ENCODE assay signal across 1 cellular context in the genomic region with DNA sequence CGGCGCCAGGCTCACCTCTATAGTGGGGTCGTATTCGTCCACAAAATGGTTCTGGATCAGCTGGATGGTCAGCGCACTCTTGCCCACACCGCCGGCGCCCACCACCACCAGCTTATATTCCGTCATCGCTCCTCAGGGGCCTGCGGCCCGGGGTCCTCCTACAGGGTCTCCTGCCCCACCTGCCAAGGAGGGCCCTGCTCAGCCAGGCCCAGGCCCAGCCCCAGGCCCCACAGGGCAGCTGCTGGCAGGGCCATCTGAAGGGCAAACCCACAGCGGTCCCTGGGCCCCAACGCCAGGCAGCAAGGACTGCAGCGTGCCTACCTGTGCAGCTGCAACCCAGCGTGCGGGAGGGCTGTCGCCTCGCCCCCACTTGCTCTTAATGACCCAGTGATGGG.
TF ChIP-seq lines count a peak whose summit lies in the region.

No MANE protein-coding gene starts in this region.

TF ChIP-seq in HepG2, 621 proteins besides CTCF, POLR2A, EP300 and RAD21 (continues in another document):
- TF ChIP-seq MYNN (CRISPR knock-in tag; IDR thresholded peaks at IDR 0.05; ENCODE audit: low read depth), result no peak
- TF ChIP-seq FLYWCH1 (CRISPR knock-in tag; IDR thresholded peaks at IDR 0.05), result no peak
- TF ChIP-seq BORCS8-MEF2B (CRISPR knock-in tag; IDR thresholded peaks at IDR 0.05), result no peak
- no peak for TF ChIP-seq HDAC2 (CRISPR knock-in tag; IDR thresholded peaks at IDR 0.05)
- TF ChIP-seq ZBTB38 (CRISPR knock-in tag; IDR thresholded peaks at IDR 0.05), result peak; percentile 61; the same call in 1 of the 2 replicates
- TF ChIP-seq, protein P1, sequence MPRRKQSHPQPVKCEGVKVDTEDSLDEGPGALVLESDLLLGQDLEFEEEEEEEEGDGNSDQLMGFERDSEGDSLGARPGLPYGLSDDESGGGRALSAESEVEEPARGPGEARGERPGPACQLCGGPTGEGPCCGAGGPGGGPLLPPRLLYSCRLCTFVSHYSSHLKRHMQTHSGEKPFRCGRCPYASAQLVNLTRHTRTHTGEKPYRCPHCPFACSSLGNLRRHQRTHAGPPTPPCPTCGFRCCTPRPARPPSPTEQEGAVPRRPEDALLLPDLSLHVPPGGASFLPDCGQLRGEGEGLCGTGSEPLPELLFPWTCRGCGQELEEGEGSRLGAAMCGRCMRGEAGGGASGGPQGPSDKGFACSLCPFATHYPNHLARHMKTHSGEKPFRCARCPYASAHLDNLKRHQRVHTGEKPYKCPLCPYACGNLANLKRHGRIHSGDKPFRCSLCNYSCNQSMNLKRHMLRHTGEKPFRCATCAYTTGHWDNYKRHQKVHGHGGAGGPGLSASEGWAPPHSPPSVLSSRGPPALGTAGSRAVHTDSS (CRISPR knock-in tag; conservative IDR thresholded peaks at IDR 0.05), result no peak
- TF ChIP-seq GABPA (IDR thresholded peaks at IDR 0.05; ENCODE audit: low read depth, low read length), result no peak
- no peak for TF ChIP-seq GABPA (CRISPR knock-in tag; IDR thresholded peaks at IDR 0.05; ENCODE audit: low read depth)
- TF ChIP-seq SIN3B (IDR thresholded peaks at IDR 0.05; ENCODE audit: low read length), result no peak
- no peak for TF ChIP-seq ZNF703 (CRISPR knock-in tag; IDR thresholded peaks at IDR 0.05; ENCODE audit: borderline replicate concordance)
- TF ChIP-seq ZNF850 (CRISPR knock-in tag; conservative IDR thresholded peaks at IDR 0.05), result no peak
- no peak for TF ChIP-seq BRCA1 (CRISPR knock-in tag; IDR thresholded peaks at IDR 0.05)
- no peak for TF ChIP-seq KLF15 (CRISPR knock-in tag; IDR thresholded peaks at IDR 0.05; ENCODE audit: borderline replicate concordance)
- TF ChIP-seq, protein P2, sequence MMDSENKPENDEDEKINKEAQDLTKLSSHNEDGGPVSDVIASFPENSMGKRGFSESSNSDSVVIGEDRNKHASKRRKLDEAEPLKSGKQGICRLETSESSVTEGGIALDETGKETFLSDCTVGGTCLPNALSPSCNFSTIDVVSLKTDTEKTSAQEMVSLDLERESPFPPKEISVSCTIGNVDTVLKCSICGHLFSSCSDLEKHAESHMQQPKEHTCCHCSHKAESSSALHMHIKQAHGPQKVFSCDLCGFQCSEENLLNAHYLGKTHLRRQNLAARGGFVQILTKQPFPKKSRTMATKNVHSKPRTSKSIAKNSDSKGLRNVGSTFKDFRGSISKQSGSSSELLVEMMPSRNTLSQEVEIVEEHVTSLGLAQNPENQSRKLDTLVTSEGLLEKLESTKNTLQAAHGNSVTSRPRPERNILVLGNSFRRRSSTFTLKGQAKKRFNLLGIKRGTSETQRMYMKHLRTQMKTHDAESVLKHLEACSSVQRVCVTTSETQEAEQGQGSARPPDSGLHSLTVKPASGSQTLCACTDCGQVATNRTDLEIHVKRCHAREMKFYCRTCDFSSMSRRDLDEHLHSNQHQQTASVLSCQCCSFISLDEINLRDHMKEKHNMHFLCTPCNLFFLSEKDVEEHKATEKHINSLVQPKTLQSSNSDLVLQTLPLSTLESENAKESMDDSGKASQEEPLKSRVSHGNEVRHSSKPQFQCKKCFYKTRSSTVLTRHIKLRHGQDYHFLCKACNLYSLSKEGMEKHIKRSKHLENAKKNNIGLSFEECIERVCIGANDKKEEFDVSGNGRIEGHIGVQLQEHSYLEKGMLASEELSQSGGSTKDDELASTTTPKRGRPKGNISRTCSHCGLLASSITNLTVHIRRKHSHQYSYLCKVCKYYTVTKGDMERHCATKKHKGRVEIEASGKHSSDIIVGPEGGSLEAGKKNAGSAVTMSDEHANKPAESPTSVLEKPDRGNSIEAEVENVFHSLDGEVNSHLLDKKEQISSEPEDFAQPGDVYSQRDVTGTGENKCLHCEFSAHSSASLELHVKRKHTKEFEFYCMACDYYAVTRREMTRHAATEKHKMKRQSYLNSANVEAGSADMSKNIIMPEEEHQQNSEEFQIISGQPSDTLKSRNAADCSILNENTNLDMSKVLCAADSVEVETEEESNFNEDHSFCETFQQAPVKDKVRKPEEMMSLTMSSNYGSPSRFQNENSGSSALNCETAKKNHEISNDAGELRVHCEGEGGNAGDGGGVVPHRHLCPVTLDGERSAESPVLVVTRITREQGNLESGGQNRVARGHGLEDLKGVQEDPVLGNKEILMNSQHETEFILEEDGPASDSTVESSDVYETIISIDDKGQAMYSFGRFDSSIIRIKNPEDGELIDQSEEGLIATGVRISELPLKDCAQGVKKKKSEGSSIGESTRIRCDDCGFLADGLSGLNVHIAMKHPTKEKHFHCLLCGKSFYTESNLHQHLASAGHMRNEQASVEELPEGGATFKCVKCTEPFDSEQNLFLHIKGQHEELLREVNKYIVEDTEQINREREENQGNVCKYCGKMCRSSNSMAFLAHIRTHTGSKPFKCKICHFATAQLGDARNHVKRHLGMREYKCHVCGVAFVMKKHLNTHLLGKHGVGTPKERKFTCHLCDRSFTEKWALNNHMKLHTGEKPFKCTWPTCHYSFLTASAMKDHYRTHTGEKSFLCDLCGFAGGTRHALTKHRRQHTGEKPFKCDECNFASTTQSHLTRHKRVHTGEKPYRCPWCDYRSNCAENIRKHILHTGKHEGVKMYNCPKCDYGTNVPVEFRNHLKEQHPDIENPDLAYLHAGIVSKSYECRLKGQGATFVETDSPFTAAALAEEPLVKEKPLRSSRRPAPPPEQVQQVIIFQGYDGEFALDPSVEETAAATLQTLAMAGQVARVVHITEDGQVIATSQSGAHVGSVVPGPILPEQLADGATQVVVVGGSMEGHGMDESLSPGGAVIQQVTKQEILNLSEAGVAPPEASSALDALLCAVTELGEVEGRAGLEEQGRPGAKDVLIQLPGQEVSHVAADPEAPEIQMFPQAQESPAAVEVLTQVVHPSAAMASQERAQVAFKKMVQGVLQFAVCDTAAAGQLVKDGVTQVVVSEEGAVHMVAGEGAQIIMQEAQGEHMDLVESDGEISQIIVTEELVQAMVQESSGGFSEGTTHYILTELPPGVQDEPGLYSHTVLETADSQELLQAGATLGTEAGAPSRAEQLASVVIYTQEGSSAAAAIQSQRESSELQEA (CRISPR knock-in tag; IDR thresholded peaks at IDR 0.05; ENCODE audit: not compliant biosample characterization), result peak; percentile 62
- no peak for TF ChIP-seq ARID2 (CRISPR knock-in tag; IDR thresholded peaks at IDR 0.05; ENCODE audit: borderline replicate concordance)
- no peak for TF ChIP-seq MEIS2 (CRISPR knock-in tag; IDR thresholded peaks at IDR 0.05)
- no peak for TF ChIP-seq TMF1 (CRISPR knock-in tag; IDR thresholded peaks at IDR 0.05; ENCODE audit: low read depth)
- no peak for TF ChIP-seq ZNF589 (CRISPR knock-in tag; conservative IDR thresholded peaks at IDR 0.05)
- TF ChIP-seq, protein P3, sequence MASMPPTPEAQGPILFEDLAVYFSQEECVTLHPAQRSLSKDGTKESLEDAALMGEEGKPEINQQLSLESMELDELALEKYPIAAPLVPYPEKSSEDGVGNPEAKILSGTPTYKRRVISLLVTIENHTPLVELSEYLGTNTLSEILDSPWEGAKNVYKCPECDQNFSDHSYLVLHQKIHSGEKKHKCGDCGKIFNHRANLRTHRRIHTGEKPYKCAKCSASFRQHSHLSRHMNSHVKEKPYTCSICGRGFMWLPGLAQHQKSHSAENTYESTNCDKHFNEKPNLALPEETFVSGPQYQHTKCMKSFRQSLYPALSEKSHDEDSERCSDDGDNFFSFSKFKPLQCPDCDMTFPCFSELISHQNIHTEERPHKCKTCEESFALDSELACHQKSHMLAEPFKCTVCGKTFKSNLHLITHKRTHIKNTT (CRISPR knock-in tag; IDR thresholded peaks at IDR 0.05), result no peak
- TF ChIP-seq, protein P4, sequence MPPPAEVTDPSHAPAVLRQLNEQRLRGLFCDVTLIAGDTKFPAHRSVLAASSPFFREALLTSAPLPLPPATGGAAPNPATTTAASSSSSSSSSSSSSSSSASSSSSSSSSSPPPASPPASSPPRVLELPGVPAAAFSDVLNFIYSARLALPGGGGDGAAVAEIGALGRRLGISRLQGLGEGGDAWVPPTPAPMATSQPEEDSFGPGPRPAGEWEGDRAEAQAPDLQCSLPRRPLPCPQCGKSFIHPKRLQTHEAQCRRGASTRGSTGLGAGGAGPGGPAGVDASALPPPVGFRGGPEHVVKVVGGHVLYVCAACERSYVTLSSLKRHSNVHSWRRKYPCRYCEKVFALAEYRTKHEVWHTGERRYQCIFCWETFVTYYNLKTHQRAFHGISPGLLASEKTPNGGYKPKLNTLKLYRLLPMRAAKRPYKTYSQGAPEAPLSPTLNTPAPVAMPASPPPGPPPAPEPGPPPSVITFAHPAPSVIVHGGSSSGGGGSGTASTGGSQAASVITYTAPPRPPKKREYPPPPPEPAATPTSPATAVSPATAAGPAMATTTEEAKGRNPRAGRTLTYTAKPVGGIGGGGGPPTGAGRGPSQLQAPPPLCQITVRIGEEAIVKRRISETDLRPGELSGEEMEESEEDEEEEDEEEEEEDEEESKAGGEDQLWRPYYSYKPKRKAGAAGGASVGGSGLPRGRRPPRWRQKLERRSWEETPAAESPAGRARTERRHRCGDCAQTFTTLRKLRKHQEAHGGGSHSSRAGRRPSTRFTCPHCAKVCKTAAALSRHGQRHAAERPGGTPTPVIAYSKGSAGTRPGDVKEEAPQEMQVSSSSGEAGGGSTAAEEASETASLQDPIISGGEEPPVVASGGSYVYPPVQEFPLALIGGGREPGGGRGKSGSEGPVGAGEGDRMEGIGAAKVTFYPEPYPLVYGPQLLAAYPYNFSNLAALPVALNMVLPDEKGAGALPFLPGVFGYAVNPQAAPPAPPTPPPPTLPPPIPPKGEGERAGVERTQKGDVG (CRISPR knock-in tag; IDR thresholded peaks at IDR 0.05; ENCODE audit: borderline replicate concordance), result peak; percentile 18; the same call in 1 of the 2 replicates
- TF ChIP-seq, protein P5, sequence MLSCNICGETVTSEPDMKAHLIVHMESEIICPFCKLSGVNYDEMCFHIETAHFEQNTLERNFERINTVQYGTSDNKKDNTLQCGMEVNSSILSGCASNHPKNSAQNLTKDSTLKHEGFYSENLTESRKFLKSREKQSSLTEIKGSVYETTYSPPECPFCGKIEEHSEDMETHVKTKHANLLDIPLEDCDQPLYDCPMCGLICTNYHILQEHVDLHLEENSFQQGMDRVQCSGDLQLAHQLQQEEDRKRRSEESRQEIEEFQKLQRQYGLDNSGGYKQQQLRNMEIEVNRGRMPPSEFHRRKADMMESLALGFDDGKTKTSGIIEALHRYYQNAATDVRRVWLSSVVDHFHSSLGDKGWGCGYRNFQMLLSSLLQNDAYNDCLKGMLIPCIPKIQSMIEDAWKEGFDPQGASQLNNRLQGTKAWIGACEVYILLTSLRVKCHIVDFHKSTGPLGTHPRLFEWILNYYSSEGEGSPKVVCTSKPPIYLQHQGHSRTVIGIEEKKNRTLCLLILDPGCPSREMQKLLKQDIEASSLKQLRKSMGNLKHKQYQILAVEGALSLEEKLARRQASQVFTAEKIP (CRISPR knock-in tag; IDR thresholded peaks at IDR 0.05; ENCODE audit: borderline replicate concordance), result no peak
- TF ChIP-seq, protein P6, sequence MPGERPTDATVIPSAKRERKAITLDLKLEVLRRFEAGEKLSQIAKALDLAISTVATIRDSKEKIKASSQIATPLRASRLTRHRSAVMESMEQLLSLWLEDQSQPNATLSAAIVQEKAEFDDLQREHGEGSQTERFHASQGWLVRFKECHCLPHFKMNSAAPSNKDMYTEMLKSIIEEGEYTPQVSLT (CRISPR knock-in tag; IDR thresholded peaks at IDR 0.05; ENCODE audit: borderline replicate concordance, low read depth), result no peak
- TF ChIP-seq ZNF274 (CRISPR knock-in tag; IDR thresholded peaks at IDR 0.05), result 0 out of 2 replicates have a peak, but pooled peaks have one; percentile 11
- TF ChIP-seq, protein P7, sequence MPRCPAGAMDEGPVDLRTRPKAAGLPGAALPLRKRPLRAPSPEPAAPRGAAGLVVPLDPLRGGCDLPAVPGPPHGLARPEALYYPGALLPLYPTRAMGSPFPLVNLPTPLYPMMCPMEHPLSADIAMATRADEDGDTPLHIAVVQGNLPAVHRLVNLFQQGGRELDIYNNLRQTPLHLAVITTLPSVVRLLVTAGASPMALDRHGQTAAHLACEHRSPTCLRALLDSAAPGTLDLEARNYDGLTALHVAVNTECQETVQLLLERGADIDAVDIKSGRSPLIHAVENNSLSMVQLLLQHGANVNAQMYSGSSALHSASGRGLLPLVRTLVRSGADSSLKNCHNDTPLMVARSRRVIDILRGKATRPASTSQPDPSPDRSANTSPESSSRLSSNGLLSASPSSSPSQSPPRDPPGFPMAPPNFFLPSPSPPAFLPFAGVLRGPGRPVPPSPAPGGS (CRISPR knock-in tag; IDR thresholded peaks at IDR 0.05), result peak; percentile 41; the same call in 1 of the 2 replicates
- TF ChIP-seq SYNCRIP (IDR thresholded peaks at IDR 0.05; ENCODE audit: insufficient read depth, low read depth, low read length), result no peak
- TF ChIP-seq SMAD3 (CRISPR knock-in tag; IDR thresholded peaks at IDR 0.05), result no peak
- TF ChIP-seq KDM5B (CRISPR knock-in tag; IDR thresholded peaks at IDR 0.05; ENCODE audit: borderline replicate concordance), result no peak
- TF ChIP-seq REPIN1 (CRISPR knock-in tag; IDR thresholded peaks at IDR 0.05; ENCODE audit: borderline replicate concordance, low read depth), result no peak
- TF ChIP-seq TCF12 (IDR thresholded peaks at IDR 0.05), result no peak
- 0 out of 2 replicates have a peak, but pooled peaks have one; percentile 31 for TF ChIP-seq TCF12 (CRISPR knock-in tag; IDR thresholded peaks at IDR 0.05)
- TF ChIP-seq SRF (IDR thresholded peaks at IDR 0.05; ENCODE audit: low read depth, low read length), result no peak
- no peak for TF ChIP-seq ZNF775 (CRISPR knock-in tag; IDR thresholded peaks at IDR 0.05; ENCODE audit: borderline replicate concordance)
- TF ChIP-seq, protein P8, sequence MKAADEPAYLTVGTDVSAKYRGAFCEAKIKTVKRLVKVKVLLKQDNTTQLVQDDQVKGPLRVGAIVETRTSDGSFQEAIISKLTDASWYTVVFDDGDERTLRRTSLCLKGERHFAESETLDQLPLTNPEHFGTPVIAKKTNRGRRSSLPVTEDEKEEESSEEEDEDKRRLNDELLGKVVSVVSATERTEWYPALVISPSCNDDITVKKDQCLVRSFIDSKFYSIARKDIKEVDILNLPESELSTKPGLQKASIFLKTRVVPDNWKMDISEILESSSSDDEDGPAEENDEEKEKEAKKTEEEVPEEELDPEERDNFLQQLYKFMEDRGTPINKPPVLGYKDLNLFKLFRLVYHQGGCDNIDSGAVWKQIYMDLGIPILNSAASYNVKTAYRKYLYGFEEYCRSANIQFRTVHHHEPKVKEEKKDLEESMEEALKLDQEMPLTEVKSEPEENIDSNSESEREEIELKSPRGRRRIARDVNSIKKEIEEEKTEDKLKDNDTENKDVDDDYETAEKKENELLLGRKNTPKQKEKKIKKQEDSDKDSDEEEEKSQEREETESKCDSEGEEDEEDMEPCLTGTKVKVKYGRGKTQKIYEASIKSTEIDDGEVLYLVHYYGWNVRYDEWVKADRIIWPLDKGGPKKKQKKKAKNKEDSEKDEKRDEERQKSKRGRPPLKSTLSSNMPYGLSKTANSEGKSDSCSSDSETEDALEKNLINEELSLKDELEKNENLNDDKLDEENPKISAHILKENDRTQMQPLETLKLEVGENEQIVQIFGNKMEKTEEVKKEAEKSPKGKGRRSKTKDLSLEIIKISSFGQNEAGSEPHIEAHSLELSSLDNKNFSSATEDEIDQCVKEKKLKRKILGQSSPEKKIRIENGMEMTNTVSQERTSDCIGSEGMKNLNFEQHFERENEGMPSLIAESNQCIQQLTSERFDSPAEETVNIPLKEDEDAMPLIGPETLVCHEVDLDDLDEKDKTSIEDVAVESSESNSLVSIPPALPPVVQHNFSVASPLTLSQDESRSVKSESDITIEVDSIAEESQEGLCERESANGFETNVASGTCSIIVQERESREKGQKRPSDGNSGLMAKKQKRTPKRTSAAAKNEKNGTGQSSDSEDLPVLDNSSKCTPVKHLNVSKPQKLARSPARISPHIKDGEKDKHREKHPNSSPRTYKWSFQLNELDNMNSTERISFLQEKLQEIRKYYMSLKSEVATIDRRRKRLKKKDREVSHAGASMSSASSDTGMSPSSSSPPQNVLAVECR (CRISPR knock-in tag; IDR thresholded peaks at IDR 0.05; ENCODE audit: borderline replicate concordance), result no peak
- TF ChIP-seq MAZ (IDR thresholded peaks at IDR 0.05; ENCODE audit: borderline replicate concordance, low read depth, low read length), result no peak
- no peak for TF ChIP-seq MAZ (CRISPR knock-in tag; IDR thresholded peaks at IDR 0.05; ENCODE audit: low read depth)
